ENCODE assay signal across 6 cellular contexts in the genomic region with DNA sequence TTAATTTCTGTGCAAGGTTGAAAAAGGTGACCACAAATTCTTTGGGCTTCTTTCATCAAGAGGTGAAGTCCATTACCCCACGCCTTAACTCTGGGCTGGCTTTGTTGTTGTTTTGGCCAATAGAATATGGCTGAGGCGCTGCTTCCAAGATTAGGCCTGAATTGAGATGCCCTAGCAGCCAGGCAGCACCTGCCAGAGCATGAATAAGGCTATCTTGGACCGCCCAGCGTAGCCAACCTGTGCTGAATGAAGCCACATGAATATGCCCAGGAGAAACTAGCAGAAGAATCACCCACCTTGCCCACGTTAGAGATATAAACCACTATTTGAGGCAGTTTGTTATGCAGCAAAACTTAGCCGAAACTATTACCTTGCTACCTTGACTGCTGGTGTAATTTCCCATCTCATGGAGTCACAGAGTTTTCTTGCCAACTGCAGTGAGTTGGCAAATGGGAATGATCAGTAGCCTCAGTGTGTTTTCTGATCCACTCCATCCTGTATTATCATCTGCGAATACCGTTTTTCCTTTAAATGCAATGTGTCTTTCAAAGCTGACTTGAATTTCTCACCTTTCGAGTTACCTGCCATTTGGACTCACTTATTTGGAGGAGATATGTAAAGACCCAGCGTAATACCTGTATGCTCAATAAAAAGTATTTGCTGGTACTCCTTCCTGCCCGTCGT. TPM values are rescaled to one million over a fixed set of nuclear protein-coding genes. Genes with fewer than 3 reads are reported as not detected.
DNase-seq lines count a peak whose midpoint lies in the region; TF ChIP-seq lines count a peak whose summit lies in the region.

No MANE protein-coding gene starts in this region.

- no peaks in the 10 kb centered on the region for H3K27me3 Mint-ChIP-seq in CD8-positive, alpha-beta memory T cell

- H3K9me2 ChIP-seq in SU-DHL-6 (replicated peaks; ENCODE audit: insufficient read depth, low read length): no peaks in the 10 kb centered on the region

- H3K4me1 Mint-ChIP-seq in CD8-positive, alpha-beta memory T cell: peaks cover 33 to 39% (median 37%) of the 10 kb centered on the region in 3 donors

- H3K27ac ChIP-seq in CD8-positive, alpha-beta memory T cell (ENCODE audit: low read depth, low read length): peak overlapping the region; percentile 97
- H3K27ac ChIP-seq in SU-DHL-6 (ENCODE audit: low read depth, low read length) (peak overlapping the region; percentile 75), layer of hippocampus (ENCODE audit: low read depth, low read length) (peak overlapping the region; percentile 86)

- 0 out of 2 replicates have a peak, but pooled peaks cover 6% of the 10 kb centered on the region for H3F3A ChIP-seq in SU-DHL-6 (ENCODE audit: insufficient read depth)

- H3K9me3 ChIP-seq in CD8-positive, alpha-beta memory T cell (ENCODE audit: low read length): no peaks in the 10 kb centered on the region
- no peaks in the 10 kb centered on the region for H3K9me3 ChIP-seq in SU-DHL-6 (ENCODE audit: insufficient read depth, low read length)

- H3K4me3 Mint-ChIP-seq in CD8-positive, alpha-beta memory T cell: peak overlapping the region in 4 of 7 donors; percentile 84 to 92 (median 89)

- peak overlapping the region; percentile 76 for H3K9ac ChIP-seq in SU-DHL-6 (ENCODE audit: low read length)

- DNase-seq in CD8-positive, alpha-beta memory T cell: no peak
- no peak for DNase-seq in MV-4-11 (lab: John Stamatoyannopoulos, UW)
- DNase-seq in stimulated activated CD4-positive, alpha-beta T cell treated with anti-CD3 and anti-CD28 coated beads, Interleukin-12 subunit alpha, Interleukin-12 subunit beta, amount 100 ng/mL, for 4 hours: no peak
- DNase-seq in stimulated activated naive CD4-positive, alpha-beta T cell treated with Interleukin-2 at 50 U/mL for 16 hours (lab: John Stamatoyannopoulos, UW): no peak

- H2AFZ ChIP-seq in SU-DHL-6 (ENCODE audit: low read depth, low read length, severe bottlenecking): peak overlapping the region; percentile 95

- POLR2A ChIA-PET in CD8-positive, alpha-beta memory T cell (lab: Charles Lee): interaction anchor here (0.6 to 2.8 kb wide), 6 partner anchors 13 to 545 kb away, joined by 3 to 40 read pairs (median 6); a partner anchor contains a TSS

- H3K4me1 ChIP-seq in CD8-positive, alpha-beta memory T cell (ENCODE audit: insufficient read depth, low read length): peaks cover 25% of the 10 kb centered on the region

- CTCF ChIA-PET in CD8-positive, alpha-beta memory T cell (lab: Charles Lee): interaction anchor here (0.7 to 1.0 kb wide), 2 partner anchors 13 kb away, joined by 3 read pairs; no protein-coding TSS in a partner anchor

- peaks cover 41% of the 10 kb centered on the region; the same call in 1 of the 2 replicates for H3K79me2 ChIP-seq in SU-DHL-6 (ENCODE audit: insufficient read depth, low read length)

- peak overlapping the region; percentile 96 for H3K4me3 ChIP-seq in CD8-positive, alpha-beta memory T cell (ENCODE audit: low read length)
- H3K4me3 ChIP-seq in SU-DHL-6 (ENCODE audit: insufficient read depth, low read length, poor library complexity, severe bottlenecking): peak overlapping the region; percentile 91

- H4K20me1 ChIP-seq in SU-DHL-6 (ENCODE audit: low read depth, low read length): no peaks in the 10 kb centered on the region

- no peaks in the 10 kb centered on the region for H3K27me3 ChIP-seq in CD8-positive, alpha-beta memory T cell (ENCODE audit: insufficient read depth, low read length, poor library complexity, severe bottlenecking)
- H3K27me3 ChIP-seq in SU-DHL-6 (ENCODE audit: low read length) (no peaks in the 10 kb centered on the region), layer of hippocampus (ENCODE audit: control insufficient read depth, insufficient read depth, low read length) (no peaks in the 10 kb centered on the region)

- H3K36me3 ChIP-seq in CD8-positive, alpha-beta memory T cell (ENCODE audit: insufficient read depth, low read length): peaks cover 8% of the 10 kb centered on the region
- H3K36me3 ChIP-seq in SU-DHL-6 (ENCODE audit: low read length): no peaks in the 10 kb centered on the region

- peaks cover 8 to 42% (median 10%) of the 10 kb centered on the region in 3 donors for H3K36me3 Mint-ChIP-seq in CD8-positive, alpha-beta memory T cell

- no peaks in the 10 kb centered on the region for H3K9me3 Mint-ChIP-seq in CD8-positive, alpha-beta memory T cell

- TF ChIP-seq CTCF in SU-DHL-6 (IDR thresholded peaks at IDR 0.05; ENCODE audit: insufficient read depth, low read length, poor library complexity, severe bottlenecking): no peak

- H3K27ac Mint-ChIP-seq in CD8-positive, alpha-beta memory T cell: peak overlapping the region in 3 of 8 donors; percentile 88 to 99 (median 97)

- peak overlapping the region; percentile 93 for H3K4me2 ChIP-seq in SU-DHL-6 (ENCODE audit: low read depth, low read length, poor library complexity, severe bottlenecking)

RNA-seq across cellular contexts. Expression of a gene that starts 0.7 kb away (rescaled TPM):
- 1 to 10 TPM; 6.4 to 6.7 TPM for total RNA-seq in CD8-positive, alpha-beta memory T cell
- 16.8 TPM for polyA plus RNA-seq in CD8-positive, alpha-beta memory T cell

RNA-seq across cellular contexts. Expression of a gene that starts 0.7 kb away (rescaled TPM):
- total RNA-seq in CD8-positive, alpha-beta memory T cell: 1 to 10 TPM; 4.9 to 5.5 TPM
- polyA plus RNA-seq in CD8-positive, alpha-beta memory T cell: 21.9 TPM

RNA-seq across cellular contexts. Expression of a gene that starts 12.6 kb away (rescaled TPM):
- total RNA-seq in CD8-positive, alpha-beta memory T cell: under 1 TPM; 0.86 to 0.92 TPM
- polyA plus RNA-seq in CD8-positive, alpha-beta memory T cell: 4.7 TPM

RNA-seq across cellular contexts. Expression of a gene that starts 26.8 kb away (rescaled TPM):
- 10 to 100 TPM; 55.4 to 58.7 TPM for total RNA-seq in CD8-positive, alpha-beta memory T cell
- 43.1 TPM for polyA plus RNA-seq in CD8-positive, alpha-beta memory T cell

RNA-seq across cellular contexts. Expression of a gene that starts 26.9 kb away (rescaled TPM):
- total RNA-seq in CD8-positive, alpha-beta memory T cell: 10 to 100 TPM; 28.8 to 29.8 TPM
- 22.8 TPM for polyA plus RNA-seq in CD8-positive, alpha-beta memory T cell
